19 cellular contexts compared by ENCODE assay signal in genomic region chr2:111053825-111054490, GRCh38.
"Had no signal": no experiment of that assay in that cellular context is flagged by ENCODE, and none has a peak within 500 bp of the region (broad histone marks: within the 10 kb centered on the region; RNA-seq: fewer than 3 reads in every experiment).

No MANE protein-coding gene starts in this region.

- DNase-seq: activated CD4-positive, alpha-beta T cell treated with anti-CD3 and anti-CD28 coated beads for 48 hours; activated naive CD4-positive, alpha-beta T cell treated with anti-CD3 and anti-CD28 coated beads for 36 hours; activated naive CD8-positive, alpha-beta T cell treated with anti-CD3 and anti-CD28 coated beads, Interleukin-2, amount 50 U/mL, for 24 hours; activated T-cell treated with anti-CD3 and anti-CD28 coated beads for 4 hours; aorta; cerebellar nuclear complex; effector memory CD4-positive, alpha-beta T cell; foreskin keratinocyte; immature natural killer cell; naive B cell; posterior cingulate gyrus; retina; stimulated activated CD4-positive, alpha-beta T cell treated with anti-CD3 and anti-CD28 coated beads, Interleukin-4, amount 100 ng/mL, for 4 hours; stimulated activated CD8-positive, alpha-beta memory T cell treated with anti-CD3 and anti-CD28 coated beads, Interleukin-4, amount 100 ng/mL, for 48 hours; stimulated activated naive CD8-positive, alpha-beta T cell treated with anti-CD3 and anti-CD28 coated beads, Interleukin-15, amount 100 ng/mL, for 72 hours; testis had no signal

- H3K4me1 ChIP-seq: foreskin keratinocyte, testis had no signal

- H3K27ac Mint-ChIP-seq: activated naive CD4-positive, alpha-beta T cell treated with anti-CD3 and anti-CD28 coated beads for 36 hours; activated naive CD8-positive, alpha-beta T cell treated with anti-CD3 and anti-CD28 coated beads, Interleukin-2, amount 50 U/mL, for 24 hours; activated T-helper 2 cell treated with anti-CD3 and anti-CD28 coated beads, Interferon-gamma antibody, Interleukin-2, Interleukin-4, amounts not matched to agents 10 μg/mL and 5 μg/mL and 100 μg/mL, durations not matched to agents 14 hours and 24 hours and 36 hours; stimulated activated naive CD8-positive, alpha-beta T cell treated with anti-CD3 and anti-CD28 coated beads, Interleukin-15, amount 100 ng/mL, for 72 hours; T-helper 1 cell treated with Interleukin-12 subunit alpha and Interleukin-12 subunit beta and Interleukin-4 antibody, amounts not matched to agents 30 μg/mL and 1 μg/mL, for 36 hours; WTC11 had no signal

- ATAC-seq: activated naive CD8-positive, alpha-beta T cell treated with anti-CD3 and anti-CD28 coated beads, Interleukin-2, amount 50 U/mL, for 24 hours; foreskin keratinocyte; WTC11 had no signal

- H3K36me3 Mint-ChIP-seq: immature natural killer cell, naive B cell, WTC11 had no signal

- H3K4me1 Mint-ChIP-seq: WTC11 had no signal

- H3K4me3 Mint-ChIP-seq: activated naive CD4-positive, alpha-beta T cell treated with anti-CD3 and anti-CD28 coated beads for 36 hours; activated naive CD8-positive, alpha-beta T cell treated with anti-CD3 and anti-CD28 coated beads, Interleukin-2, amount 50 U/mL, for 24 hours; immature natural killer cell; stimulated activated naive CD8-positive, alpha-beta T cell treated with anti-CD3 and anti-CD28 coated beads, Interleukin-15, amount 100 ng/mL, for 72 hours; T-helper 1 cell treated with Interleukin-12 subunit alpha and Interleukin-12 subunit beta and Interleukin-4 antibody, amounts not matched to agents 30 μg/mL and 1 μg/mL, for 36 hours; WTC11 had no signal

- H3K27me3 Mint-ChIP-seq: naive B cell had no signal

- H3K9me3 Mint-ChIP-seq: activated naive CD4-positive, alpha-beta T cell treated with anti-CD3 and anti-CD28 coated beads for 36 hours; activated naive CD8-positive, alpha-beta T cell treated with anti-CD3 and anti-CD28 coated beads, Interleukin-2, amount 50 U/mL, for 24 hours; activated T-helper 2 cell treated with anti-CD3 and anti-CD28 coated beads, Interferon-gamma antibody, Interleukin-2, Interleukin-4, amounts not matched to agents 10 μg/mL and 5 μg/mL and 100 μg/mL, durations not matched to agents 14 hours and 24 hours and 36 hours; immature natural killer cell; naive B cell; stimulated activated naive CD8-positive, alpha-beta T cell treated with anti-CD3 and anti-CD28 coated beads, Interleukin-15, amount 100 ng/mL, for 72 hours; T-helper 1 cell treated with Interleukin-12 subunit alpha and Interleukin-12 subunit beta and Interleukin-4 antibody, amounts not matched to agents 30 μg/mL and 1 μg/mL, for 36 hours; WTC11 had no signal

- H3K27me3 ChIP-seq: testis had no signal

- H3K27ac ChIP-seq: foreskin keratinocyte, testis had no signal

- H3K9me3 ChIP-seq: testis had no signal

- H3K4me3 ChIP-seq: testis had no signal
